11 cellular contexts compared by ENCODE assay signal in genomic region chr13:47955836-47956235, GRCh38.
"Had no signal": no experiment of that assay in that cellular context is flagged by ENCODE, and none has a peak within 500 bp of the region (broad histone marks: within the 10 kb centered on the region; RNA-seq: fewer than 3 reads in every experiment).

No MANE protein-coding gene starts in this region.

- H3K27me3 Mint-ChIP-seq: naive thymus-derived CD8-positive, alpha-beta T cell had no signal

- H3K4me3 Mint-ChIP-seq: naive thymus-derived CD8-positive, alpha-beta T cell had no signal

- DNase-seq: activated CD4-positive, alpha-beta T cell treated with anti-CD3 and anti-CD28 coated beads, Interleukin-2, amount 50 U/mL, for 1 hour; activated naive CD4-positive, alpha-beta T cell treated with anti-CD3 and anti-CD28 coated beads, Interleukin-2, amount 50 U/mL, for 16 hours; adrenal gland; central memory CD4-positive, alpha-beta T cell; effector memory CD4-positive, alpha-beta T cell; gastrocnemius medialis; heart right ventricle; mucosa of descending colon; naive thymus-derived CD8-positive, alpha-beta T cell; small intestine; trophoblast cell had no signal

- ATAC-seq: gastrocnemius medialis; heart right ventricle; mucosa of descending colon; naive thymus-derived CD8-positive, alpha-beta T cell had no signal
